ENCODE assay signal across 1 cellular context in genomic region chr7:112792431-112792830, GRCh38.
TF ChIP-seq lines count a peak whose summit lies in the region.

No MANE protein-coding gene starts in this region.

TF ChIP-seq in HepG2, 621 proteins besides CTCF, POLR2A, EP300 and RAD21 (continued from another document):
- no peak for TF ChIP-seq ZUFSP (CRISPR knock-in tag; IDR thresholded peaks at IDR 0.05; ENCODE audit: borderline replicate concordance)
TF ChIP-seq in HepG2: peak in this region for 0.
